ENCODE assay signal across 1 cellular context in genomic region chr15:80779658-80780415, GRCh38.
TF ChIP-seq lines count a peak whose summit lies in the region.

No MANE protein-coding gene starts in this region.

TF ChIP-seq in HCT116, 20 proteins besides CTCF, POLR2A, EP300 and RAD21 (continued from another document):
- TF ChIP-seq, protein P1, sequence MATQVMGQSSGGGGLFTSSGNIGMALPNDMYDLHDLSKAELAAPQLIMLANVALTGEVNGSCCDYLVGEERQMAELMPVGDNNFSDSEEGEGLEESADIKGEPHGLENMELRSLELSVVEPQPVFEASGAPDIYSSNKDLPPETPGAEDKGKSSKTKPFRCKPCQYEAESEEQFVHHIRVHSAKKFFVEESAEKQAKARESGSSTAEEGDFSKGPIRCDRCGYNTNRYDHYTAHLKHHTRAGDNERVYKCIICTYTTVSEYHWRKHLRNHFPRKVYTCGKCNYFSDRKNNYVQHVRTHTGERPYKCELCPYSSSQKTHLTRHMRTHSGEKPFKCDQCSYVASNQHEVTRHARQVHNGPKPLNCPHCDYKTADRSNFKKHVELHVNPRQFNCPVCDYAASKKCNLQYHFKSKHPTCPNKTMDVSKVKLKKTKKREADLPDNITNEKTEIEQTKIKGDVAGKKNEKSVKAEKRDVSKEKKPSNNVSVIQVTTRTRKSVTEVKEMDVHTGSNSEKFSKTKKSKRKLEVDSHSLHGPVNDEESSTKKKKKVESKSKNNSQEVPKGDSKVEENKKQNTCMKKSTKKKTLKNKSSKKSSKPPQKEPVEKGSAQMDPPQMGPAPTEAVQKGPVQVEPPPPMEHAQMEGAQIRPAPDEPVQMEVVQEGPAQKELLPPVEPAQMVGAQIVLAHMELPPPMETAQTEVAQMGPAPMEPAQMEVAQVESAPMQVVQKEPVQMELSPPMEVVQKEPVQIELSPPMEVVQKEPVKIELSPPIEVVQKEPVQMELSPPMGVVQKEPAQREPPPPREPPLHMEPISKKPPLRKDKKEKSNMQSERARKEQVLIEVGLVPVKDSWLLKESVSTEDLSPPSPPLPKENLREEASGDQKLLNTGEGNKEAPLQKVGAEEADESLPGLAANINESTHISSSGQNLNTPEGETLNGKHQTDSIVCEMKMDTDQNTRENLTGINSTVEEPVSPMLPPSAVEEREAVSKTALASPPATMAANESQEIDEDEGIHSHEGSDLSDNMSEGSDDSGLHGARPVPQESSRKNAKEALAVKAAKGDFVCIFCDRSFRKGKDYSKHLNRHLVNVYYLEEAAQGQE (IDR thresholded peaks at IDR 0.05; ENCODE audit: low read depth), result no peak
- TF ChIP-seq ZNF274 (IDR thresholded peaks at IDR 0.05; ENCODE audit: low read depth, low read length) (no peak), ATF3 (IDR thresholded peaks at IDR 0.05) (no peak), JUND (IDR thresholded peaks at IDR 0.05) (no peak), FOSL1 (IDR thresholded peaks at IDR 0.05; ENCODE audit: low read depth) (no peak)
- TF ChIP-seq, protein P2, sequence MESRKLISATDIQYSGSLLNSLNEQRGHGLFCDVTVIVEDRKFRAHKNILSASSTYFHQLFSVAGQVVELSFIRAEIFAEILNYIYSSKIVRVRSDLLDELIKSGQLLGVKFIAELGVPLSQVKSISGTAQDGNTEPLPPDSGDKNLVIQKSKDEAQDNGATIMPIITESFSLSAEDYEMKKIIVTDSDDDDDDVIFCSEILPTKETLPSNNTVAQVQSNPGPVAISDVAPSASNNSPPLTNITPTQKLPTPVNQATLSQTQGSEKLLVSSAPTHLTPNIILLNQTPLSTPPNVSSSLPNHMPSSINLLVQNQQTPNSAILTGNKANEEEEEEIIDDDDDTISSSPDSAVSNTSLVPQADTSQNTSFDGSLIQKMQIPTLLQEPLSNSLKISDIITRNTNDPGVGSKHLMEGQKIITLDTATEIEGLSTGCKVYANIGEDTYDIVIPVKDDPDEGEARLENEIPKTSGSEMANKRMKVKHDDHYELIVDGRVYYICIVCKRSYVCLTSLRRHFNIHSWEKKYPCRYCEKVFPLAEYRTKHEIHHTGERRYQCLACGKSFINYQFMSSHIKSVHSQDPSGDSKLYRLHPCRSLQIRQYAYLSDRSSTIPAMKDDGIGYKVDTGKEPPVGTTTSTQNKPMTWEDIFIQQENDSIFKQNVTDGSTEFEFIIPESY (IDR thresholded peaks at IDR 0.05; ENCODE audit: extremely low read depth, insufficient replicate concordance, low read length), result no peak
